1 cellular context compared by ENCODE assay signal in genomic region chrX:119488749-119489148, GRCh38.
TF ChIP-seq lines count a peak whose summit lies in the region.

No MANE protein-coding gene starts in this region.

TF ChIP-seq in WTC11, 78 proteins besides CTCF, POLR2A, EP300 and RAD21 (continued from another document):
- TF ChIP-seq IRF1 (CRISPR knock-in tag; IDR thresholded peaks at IDR 0.05), result no peak
- TF ChIP-seq MLX (CRISPR knock-in tag; IDR thresholded peaks at IDR 0.05), result no peak
- no peak for TF ChIP-seq ZNF416 (CRISPR knock-in tag; IDR thresholded peaks at IDR 0.05)
- no peak for TF ChIP-seq CBFB (CRISPR knock-in tag; IDR thresholded peaks at IDR 0.05; ENCODE audit: low read depth)
TF ChIP-seq in WTC11: peak in this region for 0.
